8 cellular contexts compared by ENCODE assay signal in the genomic region with DNA sequence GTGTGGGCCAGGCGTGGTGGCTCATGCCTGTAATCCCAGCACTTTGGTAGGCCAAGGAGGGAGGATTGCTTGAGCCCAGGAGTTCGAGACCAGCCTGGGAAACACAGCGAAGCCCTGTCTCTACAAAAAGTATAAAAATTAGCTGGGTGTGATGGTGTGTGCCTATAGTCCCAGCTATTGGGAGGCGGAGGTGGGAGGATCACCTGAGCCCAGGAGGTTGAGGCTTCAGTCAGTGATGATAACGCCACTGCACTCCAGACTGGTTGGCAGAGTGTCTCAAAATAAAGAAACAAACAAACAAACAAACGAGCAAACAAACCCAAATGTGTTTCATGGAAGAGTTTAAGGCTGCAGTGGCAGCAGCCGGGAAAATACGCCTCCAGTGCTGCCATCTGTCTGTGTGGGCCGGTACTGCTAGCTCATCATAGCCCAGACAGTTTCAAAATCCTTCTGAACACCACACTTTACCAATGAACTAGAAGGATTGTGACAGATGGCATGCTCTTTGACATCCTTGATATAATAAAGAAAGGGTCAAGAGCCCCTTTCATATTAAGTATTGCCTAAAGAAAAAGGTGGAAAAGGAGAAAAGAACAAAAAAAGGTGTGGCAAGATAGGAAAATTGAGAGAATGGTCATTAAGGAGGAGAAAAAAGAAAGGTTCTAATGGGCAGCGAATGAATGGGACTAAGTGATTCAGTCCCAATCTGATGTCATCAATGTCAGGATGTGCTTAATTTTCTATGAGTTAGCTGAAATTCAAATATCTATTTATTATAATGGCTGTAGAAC.
DNase-seq lines count a peak whose midpoint lies in the region; ATAC-seq and TF ChIP-seq lines count a peak whose summit lies in the region.

No MANE protein-coding gene starts in this region.

- no peak overlapping the region for H3K4me2 ChIP-seq in KMS-11

- H3K27me3 ChIP-seq in KMS-11 (ENCODE audit: insufficient read depth, low read depth), result no peaks in the 10 kb centered on the region

- H3K4me1 ChIP-seq in KMS-11 (ENCODE audit: low read depth, poor library complexity, severe bottlenecking), result no peaks in the 10 kb centered on the region

- DNase-seq in GM10266 (ENCODE audit: extremely low spot score) (peak; percentile 42), choroid plexus epithelial cell (ENCODE audit: low read depth) (peak; percentile 64), medulla oblongata (ENCODE audit: extremely low spot score) (peak; percentile 59), DMS79 treated with DMSO at 0.1 percent for 48 hours (lab: John Stamatoyannopoulos, UW) (no peak)
- DNase-seq in activated CD4-positive, CD25-positive, alpha-beta regulatory T cell treated with anti-CD3 and anti-CD28 coated beads, Interleukin-2, amount 50 U/mL, for 72 hours, result peak; percentile 59
- peak; percentile 11 to 19 for DNase-seq in stimulated activated CD8-positive, alpha-beta memory T cell treated with anti-CD3 and anti-CD28 coated beads, Interleukin-15, amount 100 ng/mL, for 48 hours (ENCODE audit: low read depth in 2 of 2)

- no peaks in the 10 kb centered on the region for H4K20me1 ChIP-seq in KMS-11 (ENCODE audit: insufficient read depth)

- peak; percentile 92 for ATAC-seq in GM21723 (IDR thresholded peaks at IDR 0.05; ENCODE audit: unreplicated experiment)

- H2AFZ ChIP-seq in KMS-11 (ENCODE audit: low read depth), result peak overlapping the region; percentile 48

- TF ChIP-seq CTCF in GM10266 (IDR thresholded peaks at IDR 0.05; ENCODE audit: control insufficient read depth, insufficient read depth, low read depth, missing control alignments) (peak; percentile 91), KMS-11 (conservative IDR thresholded peaks at IDR 0.05; ENCODE audit: low read depth, low read length) (peak; percentile 85), choroid plexus epithelial cell (conservative IDR thresholded peaks at IDR 0.05; ENCODE audit: low read depth, low read length) (peak; percentile 99)

- H3K4me3 ChIP-seq in KMS-11 (IDR thresholded peaks at IDR 0.05; ENCODE audit: insufficient read depth, low read depth, low read length) (no peak overlapping the region), choroid plexus epithelial cell (ENCODE audit: low read depth, low read length) (no peak overlapping the region)

- H3K27ac ChIP-seq in KMS-11, result no peak overlapping the region

- no peaks in the 10 kb centered on the region for H3K36me3 ChIP-seq in KMS-11 (ENCODE audit: insufficient read depth)

- no peak overlapping the region for H3K9ac ChIP-seq in KMS-11

- H3K79me2 ChIP-seq in KMS-11 (ENCODE audit: insufficient read depth, low read depth), result no peaks in the 10 kb centered on the region
